In genomic region chr11:133230446-133230845, GRCh38 we compare ENCODE assay signal across 20 cellular contexts.
A peak's percentile ranks its signal among the peaks of the same experiment; 100 is the strongest.
DNase-seq lines count a peak whose midpoint lies in the region; ATAC-seq and TF ChIP-seq lines count a peak whose summit lies in the region.
"Had no signal": no experiment of that assay in that cellular context is flagged by ENCODE, and none has a peak within 500 bp of the region (broad histone marks: within the 10 kb centered on the region; RNA-seq: fewer than 3 reads in every experiment).

No MANE protein-coding gene starts in this region.

- H4K12ac ChIP-seq in trophoblast cell (ENCODE audit: low read depth, low read length) = no peak overlapping the region

- no peak overlapping the region for H3K9ac ChIP-seq in trophoblast cell (ENCODE audit: low read length)
- H3K9ac ChIP-seq: KMS-11 had no signal

- ATAC-seq in left lung (peak; percentile 26), upper lobe of right lung (peak; percentile 52), GM21825 (IDR thresholded peaks at IDR 0.05; ENCODE audit: unreplicated experiment) (no peak), HG02973 (IDR thresholded peaks at IDR 0.05; ENCODE audit: unreplicated experiment) (no peak)
- ATAC-seq: GM12878, GM23338, HCT116 had no signal

- CTCF ChIA-PET in HEK293 (lab: Yijun Ruan, JAX) = interaction anchor here (1.2 kb wide), 1 partner anchor 96 kb away, joined by 5 read pairs; no protein-coding TSS in a partner anchor

- H2BK5ac ChIP-seq in trophoblast cell (ENCODE audit: low read depth, low read length, poor library complexity) = no peak overlapping the region

- intact Hi-C loops in left lung (cut with DNase I) (no loop called here), upper lobe of right lung (cut with DNase I) (no loop called here)
- intact Hi-C loops in activated T-helper 2 cell treated with anti-CD3 and anti-CD28 coated beads, Interferon-gamma antibody, Interleukin-2, Interleukin-4, amounts not matched to agents 10 μg/mL and 5 μg/mL and 100 μg/mL, durations not matched to agents 14 hours and 24 hours and 36 hours (cut with micrococcal nuclease) = no loop called here

- no peaks in the 10 kb centered on the region for H3K9me3 ChIP-seq in HEK293 (ENCODE audit: control insufficient read depth, insufficient read depth, low read depth, low read length)
- H3K9me3 ChIP-seq in left lung = peaks cover 0 to 5% of the 10 kb centered on the region in 2 donors
- H3K9me3 ChIP-seq in upper lobe of right lung = no peaks in the 10 kb centered on the region
- no peaks in the 10 kb centered on the region for H3K9me3 ChIP-seq in trophoblast cell (ENCODE audit: insufficient read depth, low read depth, low read length)
- H3K9me3 ChIP-seq: BE2C had no signal

- H4K8ac ChIP-seq in trophoblast cell (ENCODE audit: low read depth, low read length) = no peak overlapping the region

- no peak overlapping the region for H2AK5ac ChIP-seq in trophoblast cell (ENCODE audit: low read length)

- H3K4me1 ChIP-seq in HEK293 (ENCODE audit: control insufficient read depth, insufficient read depth, low read length) (no peaks in the 10 kb centered on the region), left lung (no peaks in the 10 kb centered on the region), upper lobe of right lung (peaks cover 6% of the 10 kb centered on the region), trophoblast cell (ENCODE audit: control insufficient read depth in 1 of 2, insufficient read depth in 2 of 2, low read length in 2 of 2) (peaks cover 10 to 11% of the 10 kb centered on the region in 2 experiments)
- H3K4me1 ChIP-seq: BE2C had no signal

- H3K9me3 Mint-ChIP-seq in glutamatergic neuron (ENCODE audit: unreplicated experiment) = peaks cover 2% of the 10 kb centered on the region
- no peaks in the 10 kb centered on the region for H3K9me3 Mint-ChIP-seq in activated T-helper 2 cell treated with anti-CD3 and anti-CD28 coated beads, Interferon-gamma antibody, Interleukin-2, Interleukin-4, amounts not matched to agents 10 μg/mL and 5 μg/mL and 100 μg/mL, durations not matched to agents 14 hours and 24 hours and 36 hours

- H3K27ac ChIP-seq in HEK293 (ENCODE audit: extremely low read depth, low read depth, low read length) = no peak overlapping the region
- H3K27ac ChIP-seq in left lung = no peak overlapping the region
- H3K27ac ChIP-seq in upper lobe of right lung = no peak overlapping the region
- H3K27ac ChIP-seq in trophoblast cell (ENCODE audit: low read depth, low read length) = no peak overlapping the region
- H3K27ac ChIP-seq: HL-60, KMS-11 had no signal

- H3K36me3 ChIP-seq in HEK293 (ENCODE audit: control insufficient read depth in 2 of 2, insufficient read depth in 1 of 2, low read length in 2 of 2) (no peaks in the 10 kb centered on the region), left lung (no peaks in the 10 kb centered on the region), upper lobe of right lung (no peaks in the 10 kb centered on the region), trophoblast cell (ENCODE audit: control insufficient read depth in 1 of 2, insufficient read depth in 2 of 2, low read length in 2 of 2) (no peaks in the 10 kb centered on the region)
- H3K36me3 ChIP-seq: BE2C had no signal

- H3K79me2 ChIP-seq in trophoblast cell (ENCODE audit: control insufficient read depth, insufficient read depth, low read length, poor library complexity) = no peaks in the 10 kb centered on the region

- DNase-seq in glutamatergic neuron (no peak), left lung (no peak), upper lobe of right lung (no peak), trophoblast cell (no peak)
- no peak for DNase-seq in activated T-helper 2 cell treated with anti-CD3 and anti-CD28 coated beads, Interferon-gamma antibody, Interleukin-2, Interleukin-4, amounts not matched to agents 10 μg/mL and 5 μg/mL and 100 μg/mL, durations not matched to agents 14 hours and 24 hours and 36 hours (ENCODE audit: low spot score)
- DNase-seq: ACHN; BE2C; C1 segment of cervical spinal cord; CD4-positive, CD25-positive, alpha-beta regulatory T cell; CD8-positive, alpha-beta memory T cell; COR-L47; H7 had no signal

- H3K27ac Mint-ChIP-seq in glutamatergic neuron (ENCODE audit: unreplicated experiment) = peak overlapping the region; percentile 22
- H3K27ac Mint-ChIP-seq in activated T-helper 2 cell treated with anti-CD3 and anti-CD28 coated beads, Interferon-gamma antibody, Interleukin-2, Interleukin-4, amounts not matched to agents 10 μg/mL and 5 μg/mL and 100 μg/mL, durations not matched to agents 14 hours and 24 hours and 36 hours = no peak overlapping the region
- H3K27ac Mint-ChIP-seq: CD8-positive, alpha-beta memory T cell; GM23338 had no signal

- H3K14ac ChIP-seq in trophoblast cell (ENCODE audit: low read length) = no peak overlapping the region

- peaks cover 63% of the 10 kb centered on the region for H3K4me1 Mint-ChIP-seq in glutamatergic neuron (ENCODE audit: low read depth, unreplicated experiment)
- H3K4me1 Mint-ChIP-seq in activated T-helper 2 cell treated with anti-CD3 and anti-CD28 coated beads, Interferon-gamma antibody, Interleukin-2, Interleukin-4, amounts not matched to agents 10 μg/mL and 5 μg/mL and 100 μg/mL, durations not matched to agents 14 hours and 24 hours and 36 hours (ENCODE audit: low read depth) = no peaks in the 10 kb centered on the region
- H3K4me1 Mint-ChIP-seq: CD4-positive, CD25-positive, alpha-beta regulatory T cell; CD8-positive, alpha-beta memory T cell had no signal

- no peak overlapping the region for H3K23ac ChIP-seq in trophoblast cell (ENCODE audit: low read length)

- POLR2A ChIA-PET in HEK293 (lab: Yijun Ruan, JAX) = no interaction called here

- H3K27me3 ChIP-seq in left lung = peaks cover 0 to 30% of the 10 kb centered on the region in 2 donors
- H3K27me3 ChIP-seq in upper lobe of right lung = no peaks in the 10 kb centered on the region
- H3K27me3 ChIP-seq in trophoblast cell (ENCODE audit: insufficient read depth, low read length) = no peaks in the 10 kb centered on the region

- H3K18ac ChIP-seq in trophoblast cell (ENCODE audit: low read length) = no peak overlapping the region

- WGBS in trophoblast cell (ENCODE audit: extremely low coverage, insufficient coverage, insufficient read length) = no CpG with 5 or more reads among the region's 5 CpGs

- H4K91ac ChIP-seq in trophoblast cell (ENCODE audit: low read depth, low read length) = no peak overlapping the region

- TF ChIP-seq CTCF in HEK293 (tag by site-specific recombination; IDR thresholded peaks at IDR 0.05) = no peak
- no peak for TF ChIP-seq CTCF in glutamatergic neuron (IDR thresholded peaks at IDR 0.05; ENCODE audit: partially characterized antibody, unreplicated experiment)
- TF ChIP-seq CTCF in left lung (IDR thresholded peaks at IDR 0.05) = no peak
- TF ChIP-seq CTCF in upper lobe of right lung (IDR thresholded peaks at IDR 0.05) = no peak

- no peak overlapping the region for H3K4ac ChIP-seq in trophoblast cell (ENCODE audit: low read depth, low read length)

- peaks cover 6% of the 10 kb centered on the region for H3K36me3 Mint-ChIP-seq in glutamatergic neuron (ENCODE audit: unreplicated experiment)
- H3K36me3 Mint-ChIP-seq in activated T-helper 2 cell treated with anti-CD3 and anti-CD28 coated beads, Interferon-gamma antibody, Interleukin-2, Interleukin-4, amounts not matched to agents 10 μg/mL and 5 μg/mL and 100 μg/mL, durations not matched to agents 14 hours and 24 hours and 36 hours (ENCODE audit: low read depth) = no peaks in the 10 kb centered on the region
- H3K36me3 Mint-ChIP-seq: CD4-positive, CD25-positive, alpha-beta regulatory T cell; CD8-positive, alpha-beta memory T cell had no signal

- H2BK120ac ChIP-seq in trophoblast cell (ENCODE audit: insufficient read depth, low read length, poor library complexity) = no peak overlapping the region

- H2BK12ac ChIP-seq in trophoblast cell (ENCODE audit: low read length) = no peak overlapping the region

- no peaks in the 10 kb centered on the region for H3K79me1 ChIP-seq in trophoblast cell (ENCODE audit: low read length)

- no peak overlapping the region for H3K4me3 Mint-ChIP-seq in glutamatergic neuron (ENCODE audit: unreplicated experiment)
- H3K4me3 Mint-ChIP-seq in activated T-helper 2 cell treated with anti-CD3 and anti-CD28 coated beads, Interferon-gamma antibody, Interleukin-2, Interleukin-4, amounts not matched to agents 10 μg/mL and 5 μg/mL and 100 μg/mL, durations not matched to agents 14 hours and 24 hours and 36 hours (ENCODE audit: low read depth) = no peak overlapping the region
- H3K4me3 Mint-ChIP-seq: CD4-positive, CD25-positive, alpha-beta regulatory T cell; CD8-positive, alpha-beta memory T cell had no signal

- no peak overlapping the region for H3K4me2 ChIP-seq in trophoblast cell (ENCODE audit: low read length)
- H3K4me2 ChIP-seq: KMS-11 had no signal

- H2AFZ ChIP-seq in trophoblast cell (ENCODE audit: insufficient read depth, low read length, poor library complexity) = no peak overlapping the region
- H2AFZ ChIP-seq: GM23338 had no signal

- H3K4me3 ChIP-seq in HEK293 (ENCODE audit: low read depth, low read length) (no peak overlapping the region), left lung (no peak overlapping the region), upper lobe of right lung (no peak overlapping the region), trophoblast cell (ENCODE audit: low read depth, low read length) (no peak overlapping the region)
- H3K4me3 ChIP-seq: GM12878, GM23338 had no signal

- no peaks in the 10 kb centered on the region for H3K27me3 Mint-ChIP-seq in glutamatergic neuron (ENCODE audit: unreplicated experiment)
- H3K27me3 Mint-ChIP-seq in activated T-helper 2 cell treated with anti-CD3 and anti-CD28 coated beads, Interferon-gamma antibody, Interleukin-2, Interleukin-4, amounts not matched to agents 10 μg/mL and 5 μg/mL and 100 μg/mL, durations not matched to agents 14 hours and 24 hours and 36 hours (ENCODE audit: low read depth) = no peaks in the 10 kb centered on the region
- H3K27me3 Mint-ChIP-seq: CD4-positive, CD25-positive, alpha-beta regulatory T cell; CD8-positive, alpha-beta memory T cell had no signal

TF ChIP-seq in HEK293, 187 proteins besides CTCF, POLR2A, EP300 and RAD21 (continues in another document):
- TF ChIP-seq HOXD13 (CRISPR knock-in tag; IDR thresholded peaks at IDR 0.05; ENCODE audit: borderline replicate concordance) (peak; percentile 87), ATF2 (tag by site-specific recombination; IDR thresholded peaks at IDR 0.05; ENCODE audit: low read depth) (no peak)

Comparison
In these comparisons a context has a peak if more than half of its experiments do, and no peak if none do; other contexts are left out.
1. ATAC-seq: peak in left lung (single experiment) and upper lobe of right lung (single experiment); none in GM21825 (single experiment) and HG02973 (single experiment).